Comparison of ENCODE assay signal across 27 cellular contexts in genomic region chr2:211985393-211985792, GRCh38.
DNase-seq lines count a peak whose midpoint lies in the region; ATAC-seq, FAIRE-seq and TF ChIP-seq lines count a peak whose summit lies in the region.
"Had no signal": no experiment of that assay in that cellular context is flagged by ENCODE, and none has a peak within 500 bp of the region (broad histone marks: within the 10 kb centered on the region; RNA-seq: fewer than 3 reads in every experiment).

No MANE protein-coding gene starts in this region.

- CTCF ChIA-PET in IMR-90 (lab: Yijun Ruan, JAX) = interaction anchor here (0.9 kb wide), 1 partner anchor 9 kb away, joined by 3 read pairs; no protein-coding TSS in a partner anchor
- CTCF ChIA-PET in WTC11 (lab: Charles Lee) = no interaction called here

- POLR2A ChIA-PET in IMR-90 (lab: Charles Lee; ENCODE audit: unreplicated experiment) = no interaction called here
- POLR2A ChIA-PET in WTC11 (lab: Charles Lee) = no interaction called here

- no peak overlapping the region for H3K4ac ChIP-seq in IMR-90 (ENCODE audit: low read depth, low read length)

- H4K91ac ChIP-seq in IMR-90 (ENCODE audit: insufficient read depth, low read depth, low read length) = no peak overlapping the region

- no peak for TF ChIP-seq POLR2A in IMR-90 (IDR thresholded peaks at IDR 0.05; ENCODE audit: low read depth, low read length)

- H2AK9ac ChIP-seq in IMR-90 (replicated peaks; ENCODE audit: low read depth, low read length, poor library complexity) = no peak overlapping the region

- no peaks in the 10 kb centered on the region for H3K9me3 ChIP-seq in IMR-90 (ENCODE audit: control insufficient read depth, insufficient read depth, low read length)
- no peaks in the 10 kb centered on the region for H3K9me3 ChIP-seq in kidney (ENCODE audit: control insufficient read depth in 1 of 2, low read length in 2 of 2)
- H3K9me3 ChIP-seq: BE2C, BLaER1 had no signal

- no CpG with 5 or more reads among the region's 1 CpG for WGBS in IMR-90 (ENCODE audit: extremely low coverage in 2 of 2, insufficient read length in 1 of 2), 2 experiments

- no peak overlapping the region for H3K27ac ChIP-seq in IMR-90 (ENCODE audit: insufficient read depth, low read length)
- H3K27ac ChIP-seq in kidney (ENCODE audit: low read depth in 2 of 2, low read length in 2 of 2) = no peak overlapping the region
- H3K27ac ChIP-seq: BLaER1 had no signal

- no peak overlapping the region for H3K4me2 ChIP-seq in IMR-90 (ENCODE audit: low read depth, low read length)
- H3K4me2 ChIP-seq: BLaER1 had no signal

- no peaks in the 10 kb centered on the region for H3K36me3 ChIP-seq in IMR-90 (ENCODE audit: control insufficient read depth, insufficient read depth, low read length)
- no peaks in the 10 kb centered on the region for H3K36me3 ChIP-seq in kidney (ENCODE audit: control insufficient read depth in 1 of 2, insufficient read depth in 2 of 2, low read length in 2 of 2)
- H3K36me3 ChIP-seq: BE2C, BLaER1 had no signal

- no peak overlapping the region for H2BK20ac ChIP-seq in IMR-90 (ENCODE audit: low read depth, low read length)

- TF ChIP-seq RAD21 in IMR-90 (IDR thresholded peaks at IDR 0.05; ENCODE audit: low read length) = no peak

- no peaks in the 10 kb centered on the region for H3K4me1 Mint-ChIP-seq in WTC11
- H3K4me1 Mint-ChIP-seq: CD14-positive monocyte; CD4-positive, alpha-beta memory T cell; CD4-positive, CD25-positive, alpha-beta regulatory T cell; CD8-positive, alpha-beta memory T cell had no signal

- H3K4me1 ChIP-seq in IMR-90 (ENCODE audit: control insufficient read depth, insufficient read depth, low read length) = no peaks in the 10 kb centered on the region; the same call in 1 of the 2 replicates
- no peaks in the 10 kb centered on the region for H3K4me1 ChIP-seq in kidney (ENCODE audit: control insufficient read depth in 1 of 2, insufficient read depth in 1 of 2, low read depth in 1 of 2, low read length in 2 of 2)
- H3K4me1 ChIP-seq: BE2C, BLaER1 had no signal

- peak; percentile 60 for FAIRE-seq in kidney (lab: Jason Lieb, UNC)
- FAIRE-seq: A204.1, GM12878, GM12892, GM18507 had no signal

- H2AK5ac ChIP-seq in IMR-90 (ENCODE audit: low read depth, low read length) = no peak overlapping the region

- no peak overlapping the region for H2BK120ac ChIP-seq in IMR-90 (ENCODE audit: low read depth, low read length)

- H4K20me1 ChIP-seq in IMR-90 (ENCODE audit: insufficient read depth, low read length) = no peaks in the 10 kb centered on the region
- H4K20me1 ChIP-seq: BLaER1 had no signal

- dilution Hi-C loops in IMR-90 (cut with HindIII; ENCODE audit: low sequenced_read_pairs, unreplicated experiment) = no loop called here

- no peak overlapping the region for H3K27ac Mint-ChIP-seq in WTC11
- H3K27ac Mint-ChIP-seq: CD14-positive monocyte; CD4-positive, alpha-beta memory T cell; CD4-positive, CD25-positive, alpha-beta regulatory T cell; CD8-positive, alpha-beta memory T cell had no signal

- H2AFZ ChIP-seq in IMR-90 (replicated peaks; ENCODE audit: low read length, poor library complexity) = no peak overlapping the region

- H4K8ac ChIP-seq in IMR-90 (ENCODE audit: low read depth in 2 of 2, low read length in 2 of 2) = no peak overlapping the region

- H3K79me1 ChIP-seq in IMR-90 (ENCODE audit: low read depth in 1 of 2, low read length in 2 of 2) = no peaks in the 10 kb centered on the region

- in situ Hi-C loops in IMR-90 (cut with MboI; ENCODE audit: low sequenced_read_pairs) = no loop called here

- H3K9ac ChIP-seq in IMR-90 (ENCODE audit: low read depth, low read length) = no peak overlapping the region
- no peak overlapping the region for H3K9ac ChIP-seq in kidney (ENCODE audit: low read length in 2 of 2)
- H3K9ac ChIP-seq: BLaER1 had no signal

- no peak overlapping the region for H2BK15ac ChIP-seq in IMR-90 (ENCODE audit: low read depth, low read length)

- no TSS peak for BruUV-seq in IMR-90 (replicated peaks; lab: Mats Ljungman, UMichigan)

- H3K18ac ChIP-seq in IMR-90 (ENCODE audit: low read depth, low read length) = no peak overlapping the region

- H3K56ac ChIP-seq in IMR-90 (ENCODE audit: extremely low read depth, insufficient read depth, low read length) = no peak overlapping the region

- no peak overlapping the region for H4K5ac ChIP-seq in IMR-90 (ENCODE audit: low read depth, low read length)

- no peak overlapping the region for H3K23ac ChIP-seq in IMR-90 (ENCODE audit: low read depth, low read length)

- H3K4me3 ChIP-seq in IMR-90 (ENCODE audit: insufficient read depth, low read depth, low read length) = no peak overlapping the region
- no peak overlapping the region for H3K4me3 ChIP-seq in kidney (ENCODE audit: low read length in 2 of 2)
- H3K4me3 ChIP-seq: BLaER1, GM12878 had no signal

- H3K9me3 Mint-ChIP-seq in WTC11 = no peaks in the 10 kb centered on the region
- H3K9me3 Mint-ChIP-seq: CD14-positive monocyte had no signal

- H3K36me3 Mint-ChIP-seq in WTC11 = no peaks in the 10 kb centered on the region
- H3K36me3 Mint-ChIP-seq: CD14-positive monocyte; CD4-positive, alpha-beta memory T cell; CD4-positive, CD25-positive, alpha-beta regulatory T cell; CD8-positive, alpha-beta memory T cell had no signal

- TF ChIP-seq CTCF in IMR-90 (conservative IDR thresholded peaks at IDR 0.05; ENCODE audit: low read depth, low read length) (no peak), WTC11 (IDR thresholded peaks at IDR 0.05) (no peak), kidney (IDR thresholded peaks at IDR 0.05; ENCODE audit: borderline replicate concordance, extremely low read depth, insufficient read depth) (no peak)

- H3K9me1 ChIP-seq in IMR-90 (ENCODE audit: insufficient read depth, low read length) = no peaks in the 10 kb centered on the region

- H3K4me3 Mint-ChIP-seq in WTC11 = no peak overlapping the region
- H3K4me3 Mint-ChIP-seq: CD14-positive monocyte; CD4-positive, alpha-beta memory T cell; CD4-positive, CD25-positive, alpha-beta regulatory T cell; CD8-positive, alpha-beta memory T cell had no signal

- ATAC-seq in IMR-90 (ENCODE audit: low read depth) = no peak
- ATAC-seq in WTC11 = no peak
- ATAC-seq in HG02571 (IDR thresholded peaks at IDR 0.05; ENCODE audit: unreplicated experiment) = no peak
- ATAC-seq: GM12878 had no signal

- no peak overlapping the region for H2BK5ac ChIP-seq in IMR-90 (ENCODE audit: low read depth, low read length, poor library complexity, severe bottlenecking)

- no peaks in the 10 kb centered on the region for H3K27me3 Mint-ChIP-seq in WTC11 (ENCODE audit: low read depth)
- H3K27me3 Mint-ChIP-seq: CD4-positive, alpha-beta memory T cell; CD4-positive, CD25-positive, alpha-beta regulatory T cell; CD8-positive, alpha-beta memory T cell had no signal

- DNase-seq in IMR-90 = no peak
- no peak for DNase-seq in WTC11 (ENCODE audit: low spot score)
- DNase-seq in kidney = no peak
- no peak for DNase-seq in posterior vena cava (ENCODE audit: low spot score)
- DNase-seq in NCI-H146 (lab: John Stamatoyannopoulos, UW) = no peak
- DNase-seq: 8988T; ACHN; BE2C; C1 segment of cervical spinal cord; CD4-positive, alpha-beta memory T cell; CD4-positive, CD25-positive, alpha-beta regulatory T cell; CD8-positive, alpha-beta memory T cell; COR-L47; DMS 273 treated with DMSO at 0.1 percent for 48 hours; DMS153; DMS53; DMS79; DND-41; EL; GDM1 had no signal

- intact Hi-C loops in IMR-90 (cut with micrococcal nuclease) (no loop called here), kidney (cut with DNase I) (no loop called here), posterior vena cava (cut with DNase I) (no loop called here)

- H3K14ac ChIP-seq in IMR-90 (replicated peaks; ENCODE audit: low read depth, low read length) = no peak overlapping the region

- H3K27me3 ChIP-seq in IMR-90 (ENCODE audit: control insufficient read depth, insufficient read depth, low read length) = no peaks in the 10 kb centered on the region
- H3K27me3 ChIP-seq: BE2C, BLaER1 had no signal

TF ChIP-seq in IMR-90, 13 proteins besides CTCF, POLR2A, EP300 and RAD21:
- TF ChIP-seq RFX5 (IDR thresholded peaks at IDR 0.05; ENCODE audit: low read depth, low read length) = no peak
- TF ChIP-seq MAFK (IDR thresholded peaks at IDR 0.05; ENCODE audit: low read depth, low read length) = peak; percentile 63
- no peak for TF ChIP-seq BHLHE40 (IDR thresholded peaks at IDR 0.05; ENCODE audit: low read depth, low read length)

TF ChIP-seq in WTC11, 78 proteins besides CTCF, POLR2A, EP300 and RAD21:
- TF ChIP-seq SMAD4 (CRISPR knock-in tag; IDR thresholded peaks at IDR 0.05) = no peak
- peak; percentile 69 for TF ChIP-seq HMGA2 (CRISPR knock-in tag; IDR thresholded peaks at IDR 0.05)
- no peak for TF ChIP-seq ZNF512 (CRISPR knock-in tag; IDR thresholded peaks at IDR 0.05; ENCODE audit: borderline replicate concordance)
- TF ChIP-seq FOXP4 (CRISPR knock-in tag; IDR thresholded peaks at IDR 0.05) = no peak
- TF ChIP-seq EMX1 (CRISPR knock-in tag; IDR thresholded peaks at IDR 0.05) = no peak
